ENCODE assay signal across 27 cellular contexts in genomic region chr2:168589236-168589635, GRCh38.
"Had no signal": no experiment of that assay in that cellular context is flagged by ENCODE, and none has a peak within 500 bp of the region (broad histone marks: within the 10 kb centered on the region; RNA-seq: fewer than 3 reads in every experiment).

No MANE protein-coding gene starts in this region.

- H3K9me3 ChIP-seq: gastrocnemius medialis, left lung, prostate gland, right atrium auricular region, suprapubic skin, vagina had no signal

- H3K4me1 ChIP-seq: left lung, prostate gland had no signal

- H3K9me3 Mint-ChIP-seq: endodermal cell; nephron; neural progenitor cell; stimulated activated naive CD8-positive, alpha-beta T cell treated with anti-CD3 and anti-CD28 coated beads, Interleukin-15, amount 100 ng/mL, for 72 hours had no signal

- DNase-seq: effector CD8-positive, alpha-beta T cell; endodermal cell; foreskin fibroblast; gastrocnemius medialis; head of caudate nucleus; left cardiac atrium; left lung; mesendoderm; midbrain; naive thymus-derived CD4-positive, alpha-beta T cell; stimulated activated CD4-positive, alpha-beta T cell treated with anti-CD3 and anti-CD28 coated beads, Interleukin-12 subunit alpha, Interleukin-12 subunit beta, amount 100 ng/mL, for 4 hours; stimulated activated CD4-positive, alpha-beta T cell treated with anti-CD3 and anti-CD28 coated beads, Interleukin-1b, Interleukin-23, amount 100 ng/mL, for 48 hours; stimulated activated CD4-positive, alpha-beta T cell treated with anti-CD3 and anti-CD28 coated beads, Interleukin-4, amount 100 ng/mL, for 1 hour; stimulated activated CD8-positive, alpha-beta memory T cell treated with anti-CD3 and anti-CD28 coated beads, Interleukin-4, amount 100 ng/mL, for 48 hours; stimulated activated naive CD4-positive, alpha-beta T cell; stimulated activated naive CD8-positive, alpha-beta T cell treated with anti-CD3 and anti-CD28 coated beads, Interleukin-15, amount 100 ng/mL, for 72 hours; trophoblast cell had no signal

- H3K4me2 ChIP-seq: neural progenitor cell, smooth muscle cell had no signal

- H3K27ac Mint-ChIP-seq: endodermal cell; naive thymus-derived CD4-positive, alpha-beta T cell; nephron; neural progenitor cell; stimulated activated naive CD8-positive, alpha-beta T cell treated with anti-CD3 and anti-CD28 coated beads, Interleukin-15, amount 100 ng/mL, for 72 hours had no signal

- H3K4me3 Mint-ChIP-seq: endodermal cell; naive thymus-derived CD4-positive, alpha-beta T cell; nephron; neural progenitor cell; stimulated activated naive CD8-positive, alpha-beta T cell treated with anti-CD3 and anti-CD28 coated beads, Interleukin-15, amount 100 ng/mL, for 72 hours had no signal

- ATAC-seq: esophagus mucosa; gastrocnemius medialis; left cardiac atrium; left lung; naive thymus-derived CD4-positive, alpha-beta T cell; sciatic nerve; stimulated activated naive CD8-positive, alpha-beta T cell treated with anti-CD3 and anti-CD28 coated beads, Interleukin-15, amount 100 ng/mL, for 72 hours had no signal

- H3K9ac ChIP-seq: neural progenitor cell had no signal

- H3K27me3 ChIP-seq: gastrocnemius medialis, left lung, neural progenitor cell, right atrium auricular region, suprapubic skin, vagina had no signal

- H2AFZ ChIP-seq: neural progenitor cell had no signal

- H3K27me3 Mint-ChIP-seq: naive thymus-derived CD4-positive, alpha-beta T cell; stimulated activated naive CD8-positive, alpha-beta T cell treated with anti-CD3 and anti-CD28 coated beads, Interleukin-15, amount 100 ng/mL, for 72 hours had no signal

- H3K27ac ChIP-seq: epithelial cell of prostate, gastrocnemius medialis, left lung, neural progenitor cell, prostate gland, right atrium auricular region, suprapubic skin, vagina had no signal
